Comparison of ENCODE assay signal across 14 cellular contexts in genomic region chr3:107124885-107125284, GRCh38.
A peak's percentile ranks its signal among the peaks of the same experiment; 100 is the strongest.
DNase-seq lines count a peak whose midpoint lies in the region; ATAC-seq and TF ChIP-seq lines count a peak whose summit lies in the region.
"Had no signal": no experiment of that assay in that cellular context is flagged by ENCODE, and none has a peak within 500 bp of the region (broad histone marks: within the 10 kb centered on the region; RNA-seq: fewer than 3 reads in every experiment).

No MANE protein-coding gene starts in this region.

- no peak overlapping the region for H3K4me3 Mint-ChIP-seq in stimulated activated effector memory CD8-positive, alpha-beta T cell treated with anti-CD3 and anti-CD28 coated beads, Interleukin-12 subunit alpha, Interleukin-12 subunit beta, amount 100 ng/mL, for 72 hours
- H3K4me3 Mint-ChIP-seq: effector memory CD8-positive, alpha-beta T cell; type B pancreatic cell had no signal

- TF ChIP-seq POLR2A in gastroesophageal sphincter (IDR thresholded peaks at IDR 0.05), result no peak

- no peak for TF ChIP-seq EP300 in gastroesophageal sphincter (IDR thresholded peaks at IDR 0.05)

- no peaks in the 10 kb centered on the region for H3K9me3 ChIP-seq in GM23248 (ENCODE audit: low read depth)
- H3K9me3 ChIP-seq in gastroesophageal sphincter, result no peaks in the 10 kb centered on the region
- H3K9me3 ChIP-seq: pancreas had no signal

- no peak overlapping the region for H3K27ac Mint-ChIP-seq in stimulated activated effector memory CD8-positive, alpha-beta T cell treated with anti-CD3 and anti-CD28 coated beads, Interleukin-12 subunit alpha, Interleukin-12 subunit beta, amount 100 ng/mL, for 72 hours
- H3K27ac Mint-ChIP-seq: effector memory CD8-positive, alpha-beta T cell; type B pancreatic cell had no signal

- H3K36me3 Mint-ChIP-seq in stimulated activated effector memory CD8-positive, alpha-beta T cell treated with anti-CD3 and anti-CD28 coated beads, Interleukin-12 subunit alpha, Interleukin-12 subunit beta, amount 100 ng/mL, for 72 hours, result no peaks in the 10 kb centered on the region
- H3K36me3 Mint-ChIP-seq: type B pancreatic cell had no signal

- H3K36me3 ChIP-seq in GM23248 (ENCODE audit: low read depth) (no peaks in the 10 kb centered on the region), gastroesophageal sphincter (no peaks in the 10 kb centered on the region)
- H3K36me3 ChIP-seq: pancreas had no signal

- no peaks in the 10 kb centered on the region for H3K79me2 ChIP-seq in GM23248 (ENCODE audit: insufficient read depth)

- 0 to 3% methylated on average over 1 of the region's 1 CpG for WGBS in GM23248 (ENCODE audit: low coverage in 1 of 2, low lambda C conversion rate in 2 of 2, missing lambda C conversion rate in 2 of 2), 2 experiments
- WGBS in gastroesophageal sphincter (ENCODE audit: low coverage in 1 of 2), 2 donors, result 29 to 36% methylated on average over 1 of the region's 1 CpG

- in situ Hi-C loops in GM23248 (cut with MboI), result no loop called here

- no peaks in the 10 kb centered on the region for H3K4me1 Mint-ChIP-seq in stimulated activated effector memory CD8-positive, alpha-beta T cell treated with anti-CD3 and anti-CD28 coated beads, Interleukin-12 subunit alpha, Interleukin-12 subunit beta, amount 100 ng/mL, for 72 hours

- peak; percentile 79 for DNase-seq in GM23248
- no peak for DNase-seq in stimulated activated effector memory CD8-positive, alpha-beta T cell treated with anti-CD3 and anti-CD28 coated beads, Interleukin-12 subunit alpha, Interleukin-12 subunit beta, amount 100 ng/mL, for 72 hours (ENCODE audit: low spot score in 2 of 2)
- no peak for DNase-seq in HuH-7 (ENCODE audit: low spot score)
- no peak for DNase-seq in HuH-7.5 (ENCODE audit: low spot score)
- no peak for DNase-seq in DMS153 (lab: John Stamatoyannopoulos, UW)
- no peak for DNase-seq in stimulated activated CD4-positive, alpha-beta T cell treated with anti-CD3 and anti-CD28 coated beads, Interleukin-4, amount 100 ng/mL, for 24 hours
- DNase-seq: activated CD4-positive, alpha-beta T cell treated with anti-CD3 and anti-CD28 coated beads for 1 hour; effector memory CD8-positive, alpha-beta T cell; kidney glomerular epithelial cell; NCI-H187; pancreas had no signal

- H3K4me3 ChIP-seq in GM23248, result no peak overlapping the region
- H3K4me3 ChIP-seq in gastroesophageal sphincter, result no peak overlapping the region
- H3K4me3 ChIP-seq: pancreas had no signal

- H3K9me2 ChIP-seq in GM23248 (ENCODE audit: insufficient read depth), result no peaks in the 10 kb centered on the region

- H3K27ac ChIP-seq in GM23248 (no peak overlapping the region), gastroesophageal sphincter (no peak overlapping the region)
- H3K27ac ChIP-seq: pancreas had no signal

- H3K9ac ChIP-seq in GM23248, result no peak overlapping the region

- H3K27me3 ChIP-seq in GM23248 (replicated peaks; ENCODE audit: insufficient read depth), result no peaks in the 10 kb centered on the region
- no peaks in the 10 kb centered on the region for H3K27me3 ChIP-seq in gastroesophageal sphincter
- H3K27me3 ChIP-seq: pancreas had no signal

- no peaks in the 10 kb centered on the region for H3F3A ChIP-seq in GM23248 (ENCODE audit: insufficient read depth)

- ATAC-seq in SK-N-SH treated with all-trans-retinoic acid at 6 μM for 48 hours, result peak; percentile 64
- ATAC-seq in gastroesophageal sphincter, result peak; percentile 75
- ATAC-seq in stimulated activated effector memory CD8-positive, alpha-beta T cell treated with anti-CD3 and anti-CD28 coated beads, Interleukin-12 subunit alpha, Interleukin-12 subunit beta, amount 100 ng/mL, for 72 hours, result peak; percentile 24
- ATAC-seq: effector memory CD8-positive, alpha-beta T cell had no signal

- H3K4me1 ChIP-seq in GM23248 (ENCODE audit: insufficient read depth) (peaks cover 10% of the 10 kb centered on the region), gastroesophageal sphincter (no peaks in the 10 kb centered on the region)
- H3K4me1 ChIP-seq: pancreas had no signal

- 0 out of 2 replicates have a peak overlapping the region, but pooled peaks have one; percentile 2 for H2AFZ ChIP-seq in GM23248

- no peaks in the 10 kb centered on the region for H3K9me3 Mint-ChIP-seq in stimulated activated effector memory CD8-positive, alpha-beta T cell treated with anti-CD3 and anti-CD28 coated beads, Interleukin-12 subunit alpha, Interleukin-12 subunit beta, amount 100 ng/mL, for 72 hours
- H3K9me3 Mint-ChIP-seq: type B pancreatic cell had no signal

- H4K20me1 ChIP-seq in GM23248 (ENCODE audit: insufficient read depth), result no peaks in the 10 kb centered on the region

- no peak overlapping the region for H3K4me2 ChIP-seq in GM23248 (ENCODE audit: unreplicated experiment)

- no peak for TF ChIP-seq CTCF in gastroesophageal sphincter (IDR thresholded peaks at IDR 0.05)

TF ChIP-seq in SK-N-SH treated with all-trans-retinoic acid at 6 μM for 48 hours, 23 proteins besides CTCF, POLR2A, EP300 and RAD21:
- no peak for TF ChIP-seq ARNTL (CRISPR knock-in tag; IDR thresholded peaks at IDR 0.05; ENCODE audit: borderline replicate concordance, low read depth)
- TF ChIP-seq SNAI2 (CRISPR knock-in tag; IDR thresholded peaks at IDR 0.05), result peak; percentile 57; the same call in 1 of the 2 replicates
- TF ChIP-seq, protein P1, sequence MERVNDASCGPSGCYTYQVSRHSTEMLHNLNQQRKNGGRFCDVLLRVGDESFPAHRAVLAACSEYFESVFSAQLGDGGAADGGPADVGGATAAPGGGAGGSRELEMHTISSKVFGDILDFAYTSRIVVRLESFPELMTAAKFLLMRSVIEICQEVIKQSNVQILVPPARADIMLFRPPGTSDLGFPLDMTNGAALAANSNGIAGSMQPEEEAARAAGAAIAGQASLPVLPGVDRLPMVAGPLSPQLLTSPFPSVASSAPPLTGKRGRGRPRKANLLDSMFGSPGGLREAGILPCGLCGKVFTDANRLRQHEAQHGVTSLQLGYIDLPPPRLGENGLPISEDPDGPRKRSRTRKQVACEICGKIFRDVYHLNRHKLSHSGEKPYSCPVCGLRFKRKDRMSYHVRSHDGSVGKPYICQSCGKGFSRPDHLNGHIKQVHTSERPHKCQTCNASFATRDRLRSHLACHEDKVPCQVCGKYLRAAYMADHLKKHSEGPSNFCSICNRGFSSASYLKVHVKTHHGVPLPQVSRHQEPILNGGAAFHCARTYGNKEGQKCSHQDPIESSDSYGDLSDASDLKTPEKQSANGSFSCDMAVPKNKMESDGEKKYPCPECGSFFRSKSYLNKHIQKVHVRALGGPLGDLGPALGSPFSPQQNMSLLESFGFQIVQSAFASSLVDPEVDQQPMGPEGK (CRISPR knock-in tag; IDR thresholded peaks at IDR 0.05; ENCODE audit: borderline replicate concordance), result peak; percentile 47; the same call in 1 of the 2 replicates
- TF ChIP-seq TCF4 (CRISPR knock-in tag; IDR thresholded peaks at IDR 0.05; ENCODE audit: borderline replicate concordance), result 0 out of 2 replicates have a peak, but pooled peaks have one; percentile 13
- peak; percentile 77 for TF ChIP-seq ISL1 (CRISPR knock-in tag; IDR thresholded peaks at IDR 0.05)

Comparison
In these comparisons a context has a peak if more than half of its experiments do, and no peak if none do; other contexts are left out.
1. ATAC-seq: peak in every context shown above with its lines; median percentile 75 in gastroesophageal sphincter; 64 in SK-N-SH treated with all-trans-retinoic acid at 6 μM for 48 hours; 24 in stimulated activated effector memory CD8-positive, alpha-beta T cell treated with anti-CD3 and anti-CD28 coated beads, Interleukin-12 subunit alpha, Interleukin-12 subunit beta, amount 100 ng/mL, for 72 hours.